Comparison of ENCODE assay signal across 2 cellular contexts in genomic region chr2:75582840-75583239, GRCh38.
TF ChIP-seq lines count a peak whose summit lies in the region.

No MANE protein-coding gene starts in this region.

TF ChIP-seq in Ishikawa, 13 proteins besides CTCF, POLR2A, EP300 and RAD21:
- TF ChIP-seq, protein P1, sequence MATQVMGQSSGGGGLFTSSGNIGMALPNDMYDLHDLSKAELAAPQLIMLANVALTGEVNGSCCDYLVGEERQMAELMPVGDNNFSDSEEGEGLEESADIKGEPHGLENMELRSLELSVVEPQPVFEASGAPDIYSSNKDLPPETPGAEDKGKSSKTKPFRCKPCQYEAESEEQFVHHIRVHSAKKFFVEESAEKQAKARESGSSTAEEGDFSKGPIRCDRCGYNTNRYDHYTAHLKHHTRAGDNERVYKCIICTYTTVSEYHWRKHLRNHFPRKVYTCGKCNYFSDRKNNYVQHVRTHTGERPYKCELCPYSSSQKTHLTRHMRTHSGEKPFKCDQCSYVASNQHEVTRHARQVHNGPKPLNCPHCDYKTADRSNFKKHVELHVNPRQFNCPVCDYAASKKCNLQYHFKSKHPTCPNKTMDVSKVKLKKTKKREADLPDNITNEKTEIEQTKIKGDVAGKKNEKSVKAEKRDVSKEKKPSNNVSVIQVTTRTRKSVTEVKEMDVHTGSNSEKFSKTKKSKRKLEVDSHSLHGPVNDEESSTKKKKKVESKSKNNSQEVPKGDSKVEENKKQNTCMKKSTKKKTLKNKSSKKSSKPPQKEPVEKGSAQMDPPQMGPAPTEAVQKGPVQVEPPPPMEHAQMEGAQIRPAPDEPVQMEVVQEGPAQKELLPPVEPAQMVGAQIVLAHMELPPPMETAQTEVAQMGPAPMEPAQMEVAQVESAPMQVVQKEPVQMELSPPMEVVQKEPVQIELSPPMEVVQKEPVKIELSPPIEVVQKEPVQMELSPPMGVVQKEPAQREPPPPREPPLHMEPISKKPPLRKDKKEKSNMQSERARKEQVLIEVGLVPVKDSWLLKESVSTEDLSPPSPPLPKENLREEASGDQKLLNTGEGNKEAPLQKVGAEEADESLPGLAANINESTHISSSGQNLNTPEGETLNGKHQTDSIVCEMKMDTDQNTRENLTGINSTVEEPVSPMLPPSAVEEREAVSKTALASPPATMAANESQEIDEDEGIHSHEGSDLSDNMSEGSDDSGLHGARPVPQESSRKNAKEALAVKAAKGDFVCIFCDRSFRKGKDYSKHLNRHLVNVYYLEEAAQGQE (IDR thresholded peaks at IDR 0.05; ENCODE audit: low read depth), result peak; percentile 80
- TF ChIP-seq TCF12 (IDR thresholded peaks at IDR 0.05; ENCODE audit: low read depth), result no peak

TF ChIP-seq in GM12878, 131 proteins besides CTCF, POLR2A, EP300 and RAD21:
- TF ChIP-seq RFX5 (IDR thresholded peaks at IDR 0.05; ENCODE audit: low read depth, low read length) (no peak), CREM (IDR thresholded peaks at IDR 0.05; ENCODE audit: low read depth) (no peak), MYC (IDR thresholded peaks at IDR 0.05; ENCODE audit: insufficient read depth, insufficient read length, insufficient replicate concordance, low read length, severe bottlenecking) (no peak), CBX5 (IDR thresholded peaks at IDR 0.05; ENCODE audit: low read depth) (no peak)
- TF ChIP-seq, protein P1 (IDR thresholded peaks at IDR 0.05; ENCODE audit: low read depth, low read length), result peak; percentile 56; the same call in 1 of the 2 replicates
